Comparison of ENCODE assay signal across 1 cellular context in genomic region chr5:149438711-149439132, GRCh38.
TF ChIP-seq lines count a peak whose summit lies in the region.

No MANE protein-coding gene starts in this region.

TF ChIP-seq in HepG2, 621 proteins besides CTCF, POLR2A, EP300 and RAD21:
- TF ChIP-seq EZH2 (conservative IDR thresholded peaks at IDR 0.05; ENCODE audit: low read depth, low read length): no peak
- no peak for TF ChIP-seq PCBP2 (optimal IDR thresholded peaks at IDR 0.05; ENCODE audit: low read depth, low read length, poor library complexity, severe bottlenecking)
- TF ChIP-seq MAFF (IDR thresholded peaks at IDR 0.05; ENCODE audit: low read depth, low read length): peak; percentile 95
- peak; percentile 96 to 97 for TF ChIP-seq MAFK (conservative IDR thresholded peaks at IDR 0.05 in 1 of 2, IDR thresholded peaks at IDR 0.05 in 1 of 2; ENCODE audit: low read length in 2 of 2)
- TF ChIP-seq FIP1L1 (IDR thresholded peaks at IDR 0.05; ENCODE audit: borderline replicate concordance, insufficient read depth, low read depth, low read length): no peak
TF ChIP-seq in HepG2: peak in this region for 2.
